Comparison of ENCODE assay signal across 19 cellular contexts in the genomic region with DNA sequence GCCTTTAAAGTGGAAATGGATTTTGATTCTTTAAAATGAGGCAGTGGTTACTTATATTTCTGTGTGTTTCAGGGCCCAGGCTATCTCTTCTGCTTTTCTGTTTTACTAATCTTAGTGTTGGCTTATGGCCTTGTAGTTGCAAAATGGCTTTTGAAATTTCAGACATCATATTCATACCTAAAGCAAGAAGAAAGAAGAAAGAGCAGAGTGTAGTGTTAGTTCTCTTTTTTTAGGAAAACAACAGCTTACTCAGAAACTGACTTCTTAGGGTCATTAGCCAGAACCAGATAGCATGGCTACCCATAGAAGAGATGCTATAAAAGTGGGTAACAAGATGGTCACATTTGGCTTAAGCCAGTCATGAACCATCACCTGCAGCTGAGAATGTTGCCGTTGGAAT. TPM values are rescaled to one million over a fixed set of nuclear protein-coding genes. Genes with fewer than 3 reads are reported as not detected.
DNase-seq lines count a peak whose midpoint lies in the region; ATAC-seq and TF ChIP-seq lines count a peak whose summit lies in the region.
"Had no signal": no experiment of that assay in that cellular context is flagged by ENCODE, and none has a peak within 500 bp of the region (broad histone marks: within the 10 kb centered on the region; RNA-seq: fewer than 3 reads in every experiment).

No MANE protein-coding gene starts in this region.

- H4K12ac ChIP-seq in trophoblast cell (ENCODE audit: low read depth, low read length) = no peak overlapping the region

- no peak overlapping the region for H2BK5ac ChIP-seq in trophoblast cell (ENCODE audit: low read depth, low read length, poor library complexity)

- no peak for TF ChIP-seq POLR2A in adrenal gland (IDR thresholded peaks at IDR 0.05)

- TF ChIP-seq CTCF in neutrophil (IDR thresholded peaks at IDR 0.05) (no peak), adrenal gland (IDR thresholded peaks at IDR 0.05) (no peak)

- 87 to 98% (median 93%) methylated on average over 1 of the region's 1 CpG for WGBS in adrenal gland, 4 donors
- no CpG with 5 or more reads among the region's 1 CpG for WGBS in trophoblast cell (ENCODE audit: extremely low coverage, insufficient coverage, insufficient read length)

- H3K4me2 ChIP-seq in trophoblast cell (ENCODE audit: low read length) = no peak overlapping the region

- DNase-seq in MV-4-11 (lab: John Stamatoyannopoulos, UW) (peak; percentile 87), adrenal gland (no peak), NCI-H146 treated with DMSO at 0.1 percent for 48 hours (lab: John Stamatoyannopoulos, UW; ENCODE audit: unreplicated experiment) (no peak), trophoblast cell (no peak)
- DNase-seq: activated CD8-positive, alpha-beta T cell treated with anti-CD3 and anti-CD28 coated beads for 36 hours; hippocampal formation; naive B cell; NCI-H1694 treated with DMSO at 0.1 percent for 48 hours; NCI-H748 treated with DMSO at 0.1 percent for 48 hours had no signal

- H3K23ac ChIP-seq in trophoblast cell (ENCODE audit: low read length) = no peak overlapping the region

- H3K36me3 ChIP-seq in neutrophil (peaks cover 16% of the 10 kb centered on the region), adrenal gland (replicated peaks in 1 of 2) (peaks cover 0 to 26% of the 10 kb centered on the region in 2 donors), trophoblast cell (ENCODE audit: control insufficient read depth in 1 of 2, insufficient read depth in 2 of 2, low read length in 2 of 2) (peaks cover 0 to 4% of the 10 kb centered on the region in 2 experiments)

- no peaks in the 10 kb centered on the region for H3K79me1 ChIP-seq in trophoblast cell (ENCODE audit: low read length)

- H3K14ac ChIP-seq in trophoblast cell (ENCODE audit: low read length) = no peak overlapping the region

- no peaks in the 10 kb centered on the region for H3K9me3 ChIP-seq in neutrophil
- H3K9me3 ChIP-seq in adrenal gland (replicated peaks in 1 of 3) = no peaks in the 10 kb centered on the region
- H3K9me3 ChIP-seq in trophoblast cell (ENCODE audit: insufficient read depth, low read depth, low read length) = no peaks in the 10 kb centered on the region
- H3K9me3 ChIP-seq: ascending aorta, tibial nerve had no signal

- H2AFZ ChIP-seq in trophoblast cell (ENCODE audit: insufficient read depth, low read length, poor library complexity) = no peak overlapping the region

- no peak overlapping the region for H2AK5ac ChIP-seq in trophoblast cell (ENCODE audit: low read length)

- H3K79me2 ChIP-seq in trophoblast cell (ENCODE audit: control insufficient read depth, insufficient read depth, low read length, poor library complexity) = no peaks in the 10 kb centered on the region

- H3K4ac ChIP-seq in trophoblast cell (ENCODE audit: low read depth, low read length) = no peak overlapping the region

- intact Hi-C loops in adrenal gland (cut with DNase I) = no loop called here

- H3K27me3 ChIP-seq in neutrophil (no peaks in the 10 kb centered on the region), adrenal gland (no peaks in the 10 kb centered on the region), trophoblast cell (ENCODE audit: insufficient read depth, low read length) (no peaks in the 10 kb centered on the region)
- H3K27me3 ChIP-seq: ascending aorta, tibial nerve had no signal

- no peak overlapping the region for H2BK120ac ChIP-seq in trophoblast cell (ENCODE audit: insufficient read depth, low read length, poor library complexity)

- no peak overlapping the region for H3K18ac ChIP-seq in trophoblast cell (ENCODE audit: low read length)

- H3K9ac ChIP-seq in trophoblast cell (ENCODE audit: low read length) = no peak overlapping the region
- H3K9ac ChIP-seq: KMS-11 had no signal

- H4K91ac ChIP-seq in trophoblast cell (ENCODE audit: low read depth, low read length) = no peak overlapping the region

- peaks cover 39 to 46% of the 10 kb centered on the region in 2 experiments for H3K4me1 ChIP-seq in neutrophil (ENCODE audit: control insufficient read depth in 1 of 2, insufficient read depth in 1 of 2, low read depth in 1 of 2, low read length in 1 of 2)
- peaks cover 0 to 7% of the 10 kb centered on the region in 2 donors for H3K4me1 ChIP-seq in adrenal gland (replicated peaks in 1 of 2)
- H3K4me1 ChIP-seq in trophoblast cell (ENCODE audit: control insufficient read depth in 1 of 2, insufficient read depth in 2 of 2, low read length in 2 of 2) = no peaks in the 10 kb centered on the region
- H3K4me1 ChIP-seq: ascending aorta had no signal

- H3K4me3 ChIP-seq in neutrophil (ENCODE audit: low read depth in 1 of 2, low read length in 1 of 2) = peak overlapping the region in 1 of 2 experiments; percentile 48
- H3K4me3 ChIP-seq in adrenal gland = no peak overlapping the region
- no peak overlapping the region for H3K4me3 ChIP-seq in trophoblast cell (ENCODE audit: low read depth, low read length)
- H3K4me3 ChIP-seq: ascending aorta, tibial nerve had no signal

- H3K27ac ChIP-seq in neutrophil = peak overlapping the region; percentile 86
- peak overlapping the region in 2 of 5 donors; percentile 24 to 68 for H3K27ac ChIP-seq in adrenal gland
- no peak overlapping the region for H3K27ac ChIP-seq in trophoblast cell (ENCODE audit: low read depth, low read length)
- H3K27ac ChIP-seq: ascending aorta, KMS-11 had no signal

- ATAC-seq in GM19043 (IDR thresholded peaks at IDR 0.05; ENCODE audit: low read depth, unreplicated experiment) (peak; percentile 24), HG02759 (IDR thresholded peaks at IDR 0.05; ENCODE audit: unreplicated experiment) (peak; percentile 24), GM18868 (IDR thresholded peaks at IDR 0.05; ENCODE audit: unreplicated experiment) (no peak)
- ATAC-seq: activated CD8-positive, alpha-beta T cell treated with anti-CD3 and anti-CD28 coated beads for 36 hours; activated T-helper 17 cell treated with anti-CD3 and anti-CD28 coated beads, Interleukin-2, amount 50 U/mL, for 72 hours; HCT116; Right ventricle myocardium inferior had no signal

- no peak overlapping the region for H4K8ac ChIP-seq in trophoblast cell (ENCODE audit: low read depth, low read length)

- no peak overlapping the region for H2BK12ac ChIP-seq in trophoblast cell (ENCODE audit: low read length)

RNA-seq across cellular contexts. Expression of a gene that starts 20.9 kb away (rescaled TPM):
- 10 to 100 TPM in 4 of 8 donors, 1 to 10 TPM in 4; 1.3 to 13.9 (median 10.4) TPM for total RNA-seq in adrenal gland
- polyA plus RNA-seq in adrenal gland = 1 to 10 TPM; 4.8 to 7.9 (median 5.7) TPM
- polyA plus RNA-seq in trophoblast cell (2013) = 2.0 and 2.1 TPM in 2 replicates

RNA-seq across cellular contexts. Expression of a gene that starts 36.0 kb away (rescaled TPM):
- total RNA-seq in adrenal gland = 10 to 100 TPM; 19.7 to 31.4 (median 24.7) TPM
- polyA plus RNA-seq in adrenal gland = 10 to 100 TPM in 2 of 3 donors, 1 to 10 TPM in 1; 6.7 to 26.4 (median 11.2) TPM
- 11.9 and 12.3 TPM in 2 replicates for polyA plus RNA-seq in trophoblast cell (2013)
